9 cellular contexts compared by ENCODE assay signal in the genomic region with DNA sequence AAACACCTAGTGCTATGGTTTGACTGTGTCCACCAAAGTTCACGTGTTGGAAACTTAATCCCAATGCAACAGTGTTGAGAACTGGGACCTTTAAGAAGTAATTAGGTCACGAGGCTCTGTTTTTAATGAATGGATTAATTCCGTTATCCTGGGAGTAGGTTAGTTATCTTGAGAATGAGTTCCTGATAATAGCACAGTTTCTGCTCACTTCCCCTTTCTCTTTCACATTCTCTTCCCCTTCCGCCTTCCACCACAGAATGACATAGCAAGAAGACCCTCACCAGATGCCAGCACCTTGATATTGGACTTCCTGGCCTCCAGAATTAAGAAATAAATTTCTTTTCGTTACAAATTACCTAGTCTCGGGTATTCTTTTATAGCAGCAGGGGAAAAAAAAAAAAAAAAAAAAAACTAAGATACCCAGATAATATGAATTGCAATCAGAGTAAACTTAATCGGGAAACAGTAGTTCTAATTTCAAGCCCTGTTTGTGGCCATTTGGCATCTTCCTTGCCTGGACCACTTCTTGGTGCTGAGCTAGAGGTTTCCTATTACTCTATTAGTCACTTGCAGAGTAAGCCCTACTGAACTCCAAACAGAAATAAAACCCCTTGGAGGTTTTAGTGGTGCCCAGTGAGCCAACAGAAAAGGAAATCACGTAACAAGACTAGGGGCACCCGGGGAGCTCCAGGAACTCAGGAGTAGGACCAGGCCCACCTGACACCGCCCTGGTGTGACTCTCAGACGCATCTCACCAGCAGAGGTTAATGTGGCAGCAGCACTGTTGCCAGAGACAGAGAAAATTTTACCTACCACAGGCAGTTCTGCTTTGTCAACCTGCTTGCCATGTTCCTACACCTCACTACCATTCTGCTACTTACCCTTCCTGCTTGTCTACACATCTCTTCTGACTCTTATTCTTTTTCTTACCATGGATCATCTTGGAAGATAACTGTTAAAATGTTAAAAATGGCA.
DNase-seq lines count a peak whose midpoint lies in the region; ATAC-seq and TF ChIP-seq lines count a peak whose summit lies in the region.
"Had no signal": no experiment of that assay in that cellular context is flagged by ENCODE, and none has a peak within 500 bp of the region (broad histone marks: within the 10 kb centered on the region; RNA-seq: fewer than 3 reads in every experiment).

No MANE protein-coding gene starts in this region.

- H3K27ac ChIP-seq in SU-DHL-6 (ENCODE audit: low read depth, low read length) (peak overlapping the region; percentile 58), gastroesophageal sphincter (no peak overlapping the region)
- no peak overlapping the region for H3K27ac ChIP-seq in naive thymus-derived CD4-positive, alpha-beta T cell (ENCODE audit: low read depth, low read length)

- H4K20me1 ChIP-seq in SU-DHL-6 (ENCODE audit: low read depth, low read length), result no peaks in the 10 kb centered on the region

- H3K4me3 Mint-ChIP-seq in naive thymus-derived CD4-positive, alpha-beta T cell, result peak overlapping the region in 3 of 10 donors; percentile 3 to 60 (median 8)

- no peaks in the 10 kb centered on the region for H3K4me1 ChIP-seq in naive thymus-derived CD4-positive, alpha-beta T cell (ENCODE audit: control insufficient read depth in 2 of 2, insufficient read depth in 2 of 2, low read length in 2 of 2)
- H3K4me1 ChIP-seq in gastroesophageal sphincter, result no peaks in the 10 kb centered on the region

- H3K9ac ChIP-seq in SU-DHL-6 (ENCODE audit: low read length), result peak overlapping the region; percentile 12; the same call in 1 of the 2 replicates

- peak overlapping the region; percentile 38 for H2AFZ ChIP-seq in SU-DHL-6 (ENCODE audit: low read depth, low read length, severe bottlenecking)

- 43 to 72% methylated on average over 7 to 10 of the region's 11 CpGs for WGBS in gastroesophageal sphincter (ENCODE audit: low coverage in 1 of 2), 2 donors

- no peaks in the 10 kb centered on the region for H3K9me2 ChIP-seq in SU-DHL-6 (replicated peaks; ENCODE audit: insufficient read depth, low read length)

- H3K4me3 ChIP-seq in SU-DHL-6 (ENCODE audit: insufficient read depth, low read length, poor library complexity, severe bottlenecking), result no peak overlapping the region
- no peak overlapping the region for H3K4me3 ChIP-seq in naive thymus-derived CD4-positive, alpha-beta T cell (ENCODE audit: low read length)
- no peak overlapping the region for H3K4me3 ChIP-seq in gastroesophageal sphincter

- H3K79me2 ChIP-seq in SU-DHL-6 (ENCODE audit: insufficient read depth, low read length), result no peaks in the 10 kb centered on the region

- no peak for TF ChIP-seq EP300 in gastroesophageal sphincter (IDR thresholded peaks at IDR 0.05)

- H3K36me3 Mint-ChIP-seq in naive thymus-derived CD4-positive, alpha-beta T cell, result peaks cover 0 to 13% (median 0%) of the 10 kb centered on the region in 5 donors

- H3K9me3 ChIP-seq in SU-DHL-6 (ENCODE audit: insufficient read depth, low read length), result no peaks in the 10 kb centered on the region; the same call in 1 of the 2 replicates
- H3K9me3 ChIP-seq in naive thymus-derived CD4-positive, alpha-beta T cell (ENCODE audit: control insufficient read depth in 2 of 3, low read length in 3 of 3), result no peaks in the 10 kb centered on the region
- H3K9me3 ChIP-seq in gastroesophageal sphincter, result no peaks in the 10 kb centered on the region

- H3F3A ChIP-seq in SU-DHL-6 (ENCODE audit: insufficient read depth), result peaks cover 28% of the 10 kb centered on the region

- no peak for TF ChIP-seq POLR2A in gastroesophageal sphincter (IDR thresholded peaks at IDR 0.05)

- CTCF ChIA-PET in naive thymus-derived CD4-positive, alpha-beta T cell (lab: Charles Lee), result no interaction called here

- POLR2A ChIA-PET in naive thymus-derived CD4-positive, alpha-beta T cell (lab: Charles Lee), result interaction anchor here (0.7 kb wide), 1 partner anchor 33 kb away, joined by 3 read pairs; no protein-coding TSS in a partner anchor

- DNase-seq in naive thymus-derived CD4-positive, alpha-beta T cell, result no peak
- DNase-seq in left ventricle myocardium superior, result no peak
- DNase-seq in NCI-H2171 (lab: John Stamatoyannopoulos, UW), result no peak
- DNase-seq: NCI-H1694 treated with DMSO at 0.1 percent for 48 hours had no signal

- ATAC-seq in GM18498 (IDR thresholded peaks at IDR 0.05; ENCODE audit: unreplicated experiment) (peak; percentile 81), HG03432 (IDR thresholded peaks at IDR 0.05; ENCODE audit: unreplicated experiment) (peak; percentile 67), left ventricle myocardium superior (no peak), gastroesophageal sphincter (no peak), HG02763 (IDR thresholded peaks at IDR 0.05; ENCODE audit: unreplicated experiment) (no peak)
- ATAC-seq in naive thymus-derived CD4-positive, alpha-beta T cell, result peak; percentile 53

- H3K36me3 ChIP-seq in SU-DHL-6 (ENCODE audit: low read length), result no peaks in the 10 kb centered on the region
- H3K36me3 ChIP-seq in naive thymus-derived CD4-positive, alpha-beta T cell (ENCODE audit: control insufficient read depth in 2 of 3, insufficient read depth in 3 of 3, low read length in 3 of 3), result no peaks in the 10 kb centered on the region
- H3K36me3 ChIP-seq in gastroesophageal sphincter, result no peaks in the 10 kb centered on the region

- H3K4me1 Mint-ChIP-seq in naive thymus-derived CD4-positive, alpha-beta T cell, result peaks cover 0 to 20% (median 5%) of the 10 kb centered on the region in 7 donors

- H3K9me3 Mint-ChIP-seq in naive thymus-derived CD4-positive, alpha-beta T cell, result peaks cover 0 to 16% (median 2%) of the 10 kb centered on the region in 11 donors

- H3K27me3 ChIP-seq in SU-DHL-6 (ENCODE audit: low read length) (no peaks in the 10 kb centered on the region), gastroesophageal sphincter (no peaks in the 10 kb centered on the region)
- no peaks in the 10 kb centered on the region for H3K27me3 ChIP-seq in naive thymus-derived CD4-positive, alpha-beta T cell (ENCODE audit: control insufficient read depth in 2 of 2, insufficient read depth in 2 of 2, low read length in 2 of 2)

- no peak for TF ChIP-seq CTCF in SU-DHL-6 (IDR thresholded peaks at IDR 0.05; ENCODE audit: insufficient read depth, low read length, poor library complexity, severe bottlenecking)
- no peak for TF ChIP-seq CTCF in gastroesophageal sphincter (IDR thresholded peaks at IDR 0.05)

- H3K27me3 Mint-ChIP-seq in naive thymus-derived CD4-positive, alpha-beta T cell, result peaks cover 0 to 3% (median 0%) of the 10 kb centered on the region in 5 donors

- H3K27ac Mint-ChIP-seq in naive thymus-derived CD4-positive, alpha-beta T cell, result peak overlapping the region in 3 of 9 donors; percentile 4 to 76 (median 68)

- H3K4me2 ChIP-seq in SU-DHL-6 (ENCODE audit: low read depth, low read length, poor library complexity, severe bottlenecking), result peak overlapping the region; percentile 49

- intact Hi-C loops in naive thymus-derived CD4-positive, alpha-beta T cell (cut with micrococcal nuclease), result no loop called here
- intact Hi-C loops in left ventricle myocardium superior (cut with micrococcal nuclease), result no loop called here

Comparison
In these comparisons a context has a peak if more than half of its experiments do, and no peak if none do; other contexts are left out.
1. ATAC-seq: peak in GM18498 (single experiment), HG03432 (single experiment) and naive thymus-derived CD4-positive, alpha-beta T cell (single experiment); none in left ventricle myocardium superior (single experiment), gastroesophageal sphincter (single experiment) and HG02763 (single experiment).